ENCODE assay signal across 1 cellular context in genomic region chr22:37659897-37660708, GRCh38.
TF ChIP-seq lines count a peak whose summit lies in the region.

No MANE protein-coding gene starts in this region.

TF ChIP-seq in A549, 52 proteins besides CTCF, POLR2A, EP300 and RAD21:
- TF ChIP-seq HMGXB4 (CRISPR knock-in tag; IDR thresholded peaks at IDR 0.05; ENCODE audit: borderline replicate concordance) (no peak), KDM1A (IDR thresholded peaks at IDR 0.05; ENCODE audit: low read depth) (0 out of 2 replicates have a peak, but pooled peaks have one; percentile 20)
